In genomic region chr1:54312874-54313316, GRCh38 we compare ENCODE assay signal across 8 cellular contexts.
DNase-seq lines count a peak whose midpoint lies in the region; ATAC-seq, FAIRE-seq and TF ChIP-seq lines count a peak whose summit lies in the region.

No MANE protein-coding gene starts in this region.

- no peak for TF ChIP-seq POLR2A in H54 (IDR thresholded peaks at IDR 0.05; ENCODE audit: low read depth, low read length)

- H3K27ac ChIP-seq in psoas muscle (peak overlapping the region; percentile 32), OCI-LY7 (ENCODE audit: low read depth, low read length, poor library complexity, severe bottlenecking) (no peak overlapping the region)

- BruUV-seq in OCI-LY7 (replicated peaks; lab: Mats Ljungman, UMichigan), result no TSS peak

- CTCF ChIA-PET in OCI-LY7 (lab: Charles Lee; ENCODE audit: unreplicated experiment), result no interaction called here

- ATAC-seq in psoas muscle, result peak; percentile 12 to 59 (median 28)
- ATAC-seq in HG02642 (IDR thresholded peaks at IDR 0.05; ENCODE audit: poor library complexity, unreplicated experiment), result no peak
- ATAC-seq in HG03521 (IDR thresholded peaks at IDR 0.05; ENCODE audit: unreplicated experiment), result no peak
- ATAC-seq in HG03571 (IDR thresholded peaks at IDR 0.05; ENCODE audit: unreplicated experiment), result no peak

- H4K20me1 ChIP-seq in OCI-LY7 (ENCODE audit: insufficient read depth, low read length), result no peaks in the 10 kb centered on the region; the same call in 1 of the 2 replicates

- no peaks in the 10 kb centered on the region for H3K27me3 ChIP-seq in psoas muscle (ENCODE audit: insufficient read depth in 3 of 3, low read length in 2 of 3)

- H3K4me3 ChIP-seq in fibroblast of pulmonary artery (replicated peaks; ENCODE audit: low read depth, low read length) (no peak overlapping the region), psoas muscle (no peak overlapping the region), OCI-LY7 (ENCODE audit: low read depth, low read length, poor library complexity, severe bottlenecking) (no peak overlapping the region)

- H3K9me3 ChIP-seq in psoas muscle, result no peaks in the 10 kb centered on the region
- H3K9me3 ChIP-seq in OCI-LY7 (ENCODE audit: low read length), result no peaks in the 10 kb centered on the region

- H3K79me2 ChIP-seq in OCI-LY7 (ENCODE audit: insufficient read depth, low read depth, low read length), result no peaks in the 10 kb centered on the region

- peak; percentile 29 for DNase-seq in H54 (ENCODE audit: insufficient read length, low spot score)
- DNase-seq in fibroblast of pulmonary artery (ENCODE audit: low read depth), result peak; percentile 86
- peak; percentile 59 to 75 for DNase-seq in psoas muscle
- no peak for DNase-seq in OCI-LY7 (ENCODE audit: low spot score)

- no peaks in the 10 kb centered on the region for H3K36me3 ChIP-seq in psoas muscle (ENCODE audit: insufficient read depth in 1 of 2, low read depth in 1 of 2)
- H3K36me3 ChIP-seq in OCI-LY7 (ENCODE audit: insufficient read depth, low read length), result no peaks in the 10 kb centered on the region; the same call in 1 of the 2 replicates

- intact Hi-C loops in psoas muscle (cut with DNase I), result loop anchor here in 1 of 2 donors (5.0 kb wide), 1 partner anchor 89 kb away; no protein-coding TSS in a partner anchor
- intact Hi-C loops in OCI-LY7 (cut with micrococcal nuclease; ENCODE audit: unreplicated experiment), result no loop called here

- TF ChIP-seq CTCF in fibroblast of pulmonary artery (IDR thresholded peaks at IDR 0.05; ENCODE audit: low read length, missing control alignments) (no peak), psoas muscle (IDR thresholded peaks at IDR 0.05) (no peak), OCI-LY7 (conservative IDR thresholded peaks at IDR 0.05; ENCODE audit: low read length) (no peak)

- H3K4me2 ChIP-seq in OCI-LY7 (ENCODE audit: low read length), result no peak overlapping the region

- no peaks in the 10 kb centered on the region for H3K9me2 ChIP-seq in OCI-LY7 (ENCODE audit: insufficient read depth, low read length)

- POLR2A ChIA-PET in OCI-LY7 (lab: Charles Lee), result interaction anchor here (0.6 to 1.2 kb wide), 5 partner anchors 23 to 1096 kb away, joined by 3 to 6 read pairs (median 4); no protein-coding TSS in a partner anchor

- no peak overlapping the region for H2AFZ ChIP-seq in OCI-LY7 (ENCODE audit: low read length)

- FAIRE-seq in H54 (lab: Jason Lieb, UNC), result no peak

- whole genome bisulfite sequencing in psoas muscle, 3 donors, result 48 to 53% (median 53%) methylated on average over 7 of the region's 7 CpGs

- H3K4me1 ChIP-seq in psoas muscle (peaks cover 36% of the 10 kb centered on the region), OCI-LY7 (ENCODE audit: insufficient read depth, low read length, poor library complexity, severe bottlenecking) (peaks cover 7% of the 10 kb centered on the region)

TF ChIP-seq in PFSK-1, 5 proteins besides CTCF, POLR2A, EP300 and RAD21:
- TF ChIP-seq POLR2AphosphoS5 (IDR thresholded peaks at IDR 0.05; ENCODE audit: low read depth, low read length), result no peak
- peak; percentile 89; the same call in 1 of the 2 replicates for TF ChIP-seq SIN3A (IDR thresholded peaks at IDR 0.05; ENCODE audit: borderline replicate concordance, insufficient read depth, low read length)
- TF ChIP-seq REST (IDR thresholded peaks at IDR 0.05; ENCODE audit: insufficient read depth in 1 of 2, low read depth in 2 of 2, low read length in 2 of 2), result no peak
- no peak for TF ChIP-seq TAF1 (IDR thresholded peaks at IDR 0.05; ENCODE audit: borderline replicate concordance, insufficient read depth, low read length)
TF ChIP-seq in PFSK-1: peak in this region for 1.

Comparison
In these comparisons a context has a peak if more than half of its experiments do, and no peak if none do; other contexts are left out.
1. ATAC-seq: peak in psoas muscle (4 of 4); none in HG02642 (single experiment), HG03521 (single experiment) and HG03571 (single experiment).